Comparison of ENCODE assay signal across 2 cellular contexts in the genomic region with DNA sequence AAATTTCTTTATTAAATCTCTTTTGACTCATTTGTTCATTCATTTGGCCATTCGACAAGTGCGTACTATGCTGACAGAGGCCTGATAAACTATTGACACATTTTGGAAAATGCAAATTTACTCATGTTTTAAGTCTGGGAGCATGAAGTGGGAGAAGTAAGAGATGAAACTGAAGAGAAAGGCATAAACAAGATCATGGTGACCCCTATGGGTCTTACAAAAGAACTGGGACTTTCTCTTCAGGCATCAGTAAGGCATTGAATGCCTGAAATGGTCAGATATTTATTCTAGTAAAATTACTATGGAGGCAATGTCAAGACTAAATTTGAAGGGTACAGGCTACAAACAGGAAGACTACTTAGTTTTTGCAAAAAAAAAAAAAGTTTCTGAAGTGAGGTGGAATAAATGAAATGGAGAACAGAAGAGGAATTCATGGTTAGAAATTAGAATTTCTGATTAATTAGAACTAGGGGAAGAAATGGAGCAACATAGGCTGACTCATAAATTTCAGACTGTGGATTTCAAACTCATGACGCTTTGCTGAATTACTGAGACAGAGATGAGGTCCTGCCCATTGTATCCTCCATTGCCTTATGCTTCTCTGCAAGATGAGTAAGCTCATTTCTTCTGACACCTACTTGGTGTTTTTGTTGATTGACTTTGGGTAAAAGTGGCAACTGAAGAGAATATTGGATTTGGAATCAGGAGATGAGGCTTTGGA.
TF ChIP-seq lines count a peak whose summit lies in the region.

No MANE protein-coding gene starts in this region.

TF ChIP-seq in A549, 52 proteins besides CTCF, POLR2A, EP300 and RAD21:
- TF ChIP-seq, protein P1, sequence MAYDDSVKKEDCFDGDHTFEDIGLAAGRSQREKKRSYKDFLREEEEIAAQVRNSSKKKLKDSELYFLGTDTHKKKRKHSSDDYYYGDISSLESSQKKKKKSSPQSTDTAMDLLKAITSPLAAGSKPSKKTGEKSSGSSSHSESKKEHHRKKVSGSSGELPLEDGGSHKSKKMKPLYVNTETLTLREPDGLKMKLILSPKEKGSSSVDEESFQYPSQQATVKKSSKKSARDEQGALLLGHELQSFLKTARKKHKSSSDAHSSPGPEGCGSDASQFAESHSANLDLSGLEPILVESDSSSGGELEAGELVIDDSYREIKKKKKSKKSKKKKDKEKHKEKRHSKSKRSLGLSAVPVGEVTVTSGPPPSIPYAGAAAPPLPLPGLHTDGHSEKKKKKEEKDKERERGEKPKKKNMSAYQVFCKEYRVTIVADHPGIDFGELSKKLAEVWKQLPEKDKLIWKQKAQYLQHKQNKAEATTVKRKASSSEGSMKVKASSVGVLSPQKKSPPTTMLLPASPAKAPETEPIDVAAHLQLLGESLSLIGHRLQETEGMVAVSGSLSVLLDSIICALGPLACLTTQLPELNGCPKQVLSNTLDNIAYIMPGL (CRISPR knock-in tag; IDR thresholded peaks at IDR 0.05; ENCODE audit: borderline replicate concordance) = no peak
- TF ChIP-seq POLR2AphosphoS2 (conservative IDR thresholded peaks at IDR 0.05; ENCODE audit: low read length) = no peak

TF ChIP-seq in WTC11, 78 proteins besides CTCF, POLR2A, EP300 and RAD21 (continued from another document):
- TF ChIP-seq, protein P2, sequence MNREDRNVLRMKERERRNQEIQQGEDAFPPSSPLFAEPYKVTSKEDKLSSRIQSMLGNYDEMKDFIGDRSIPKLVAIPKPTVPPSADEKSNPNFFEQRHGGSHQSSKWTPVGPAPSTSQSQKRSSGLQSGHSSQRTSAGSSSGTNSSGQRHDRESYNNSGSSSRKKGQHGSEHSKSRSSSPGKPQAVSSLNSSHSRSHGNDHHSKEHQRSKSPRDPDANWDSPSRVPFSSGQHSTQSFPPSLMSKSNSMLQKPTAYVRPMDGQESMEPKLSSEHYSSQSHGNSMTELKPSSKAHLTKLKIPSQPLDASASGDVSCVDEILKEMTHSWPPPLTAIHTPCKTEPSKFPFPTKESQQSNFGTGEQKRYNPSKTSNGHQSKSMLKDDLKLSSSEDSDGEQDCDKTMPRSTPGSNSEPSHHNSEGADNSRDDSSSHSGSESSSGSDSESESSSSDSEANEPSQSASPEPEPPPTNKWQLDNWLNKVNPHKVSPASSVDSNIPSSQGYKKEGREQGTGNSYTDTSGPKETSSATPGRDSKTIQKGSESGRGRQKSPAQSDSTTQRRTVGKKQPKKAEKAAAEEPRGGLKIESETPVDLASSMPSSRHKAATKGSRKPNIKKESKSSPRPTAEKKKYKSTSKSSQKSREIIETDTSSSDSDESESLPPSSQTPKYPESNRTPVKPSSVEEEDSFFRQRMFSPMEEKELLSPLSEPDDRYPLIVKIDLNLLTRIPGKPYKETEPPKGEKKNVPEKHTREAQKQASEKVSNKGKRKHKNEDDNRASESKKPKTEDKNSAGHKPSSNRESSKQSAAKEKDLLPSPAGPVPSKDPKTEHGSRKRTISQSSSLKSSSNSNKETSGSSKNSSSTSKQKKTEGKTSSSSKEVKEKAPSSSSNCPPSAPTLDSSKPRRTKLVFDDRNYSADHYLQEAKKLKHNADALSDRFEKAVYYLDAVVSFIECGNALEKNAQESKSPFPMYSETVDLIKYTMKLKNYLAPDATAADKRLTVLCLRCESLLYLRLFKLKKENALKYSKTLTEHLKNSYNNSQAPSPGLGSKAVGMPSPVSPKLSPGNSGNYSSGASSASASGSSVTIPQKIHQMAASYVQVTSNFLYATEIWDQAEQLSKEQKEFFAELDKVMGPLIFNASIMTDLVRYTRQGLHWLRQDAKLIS (CRISPR knock-in tag; IDR thresholded peaks at IDR 0.05; ENCODE audit: borderline replicate concordance) = no peak
- no peak for TF ChIP-seq ZNF263 (CRISPR knock-in tag; IDR thresholded peaks at IDR 0.05; ENCODE audit: low read depth)
- TF ChIP-seq MLX (CRISPR knock-in tag; IDR thresholded peaks at IDR 0.05) = no peak
- TF ChIP-seq ZNF232 (CRISPR knock-in tag; IDR thresholded peaks at IDR 0.05) = no peak
- TF ChIP-seq FOXJ3 (CRISPR knock-in tag; IDR thresholded peaks at IDR 0.05; ENCODE audit: borderline replicate concordance) = no peak
- TF ChIP-seq NFE2L1 (CRISPR knock-in tag; IDR thresholded peaks at IDR 0.05) = no peak
- TF ChIP-seq, protein P3, sequence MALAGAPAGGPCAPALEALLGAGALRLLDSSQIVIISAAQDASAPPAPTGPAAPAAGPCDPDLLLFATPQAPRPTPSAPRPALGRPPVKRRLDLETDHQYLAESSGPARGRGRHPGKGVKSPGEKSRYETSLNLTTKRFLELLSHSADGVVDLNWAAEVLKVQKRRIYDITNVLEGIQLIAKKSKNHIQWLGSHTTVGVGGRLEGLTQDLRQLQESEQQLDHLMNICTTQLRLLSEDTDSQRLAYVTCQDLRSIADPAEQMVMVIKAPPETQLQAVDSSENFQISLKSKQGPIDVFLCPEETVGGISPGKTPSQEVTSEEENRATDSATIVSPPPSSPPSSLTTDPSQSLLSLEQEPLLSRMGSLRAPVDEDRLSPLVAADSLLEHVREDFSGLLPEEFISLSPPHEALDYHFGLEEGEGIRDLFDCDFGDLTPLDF (CRISPR knock-in tag; IDR thresholded peaks at IDR 0.05) = no peak
- no peak for TF ChIP-seq TP53 (CRISPR knock-in tag; IDR thresholded peaks at IDR 0.05)
- no peak for TF ChIP-seq E2F4 (CRISPR knock-in tag; IDR thresholded peaks at IDR 0.05; ENCODE audit: borderline replicate concordance, low read depth)
TF ChIP-seq in WTC11: peak in this region for 0.
